In genomic region chr1:107669996-107670395, GRCh38 we compare ENCODE assay signal across 1 cellular context.
TF ChIP-seq lines count a peak whose summit lies in the region.

No MANE protein-coding gene starts in this region.

TF ChIP-seq in GM23338, 12 proteins besides CTCF, POLR2A, EP300 and RAD21 (continued from another document):
- TF ChIP-seq ZNF462 (CRISPR knock-in tag; IDR thresholded peaks at IDR 0.05) (no peak), ZNF114 (CRISPR knock-in tag; IDR thresholded peaks at IDR 0.05) (no peak), ZNF331 (CRISPR knock-in tag; IDR thresholded peaks at IDR 0.05; ENCODE audit: low read depth) (no peak), REST (IDR thresholded peaks at IDR 0.05; ENCODE audit: unreplicated experiment) (no peak), EZH2phosphoT487 (IDR thresholded peaks at IDR 0.05; ENCODE audit: unreplicated experiment) (no peak), POLR2AphosphoS5 (IDR thresholded peaks at IDR 0.05; ENCODE audit: low read depth) (no peak), EZH2 (IDR thresholded peaks at IDR 0.05; ENCODE audit: low read depth, unreplicated experiment) (no peak), STAT1 (IDR thresholded peaks at IDR 0.05; ENCODE audit: unreplicated experiment) (no peak), JUNB (IDR thresholded peaks at IDR 0.05; ENCODE audit: unreplicated experiment) (no peak)
TF ChIP-seq in GM23338: peak in this region for 0.
